ENCODE assay signal across 21 cellular contexts in the genomic region with DNA sequence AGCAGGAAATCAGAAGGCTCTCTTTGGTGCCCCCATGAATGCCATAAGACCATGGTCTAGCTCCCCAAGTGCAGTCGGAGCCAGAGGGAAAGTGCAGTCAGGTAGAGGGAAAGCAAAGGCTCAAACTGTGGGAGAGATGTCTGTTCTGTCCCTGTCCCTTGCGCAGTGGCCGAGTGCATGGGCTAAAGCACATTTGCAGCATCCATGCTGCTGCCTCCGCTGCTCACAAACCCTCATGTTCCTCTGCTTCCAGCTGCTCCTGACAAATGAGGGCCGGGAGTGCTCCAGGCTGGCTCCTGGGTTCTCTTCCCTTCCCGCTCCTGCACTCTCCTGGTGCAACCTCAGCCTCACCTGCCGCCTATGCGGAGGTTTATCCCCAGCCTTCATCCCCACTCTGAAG. TPM values are rescaled to one million over a fixed set of nuclear protein-coding genes. Genes with fewer than 3 reads are reported as not detected.
A peak's percentile ranks its signal among the peaks of the same experiment; 100 is the strongest.
DNase-seq lines count a peak whose midpoint lies in the region; ATAC-seq and TF ChIP-seq lines count a peak whose summit lies in the region.
"Had no signal": no experiment of that assay in that cellular context is flagged by ENCODE, and none has a peak within 500 bp of the region (broad histone marks: within the 10 kb centered on the region; RNA-seq: fewer than 3 reads in every experiment).

No MANE protein-coding gene starts in this region.

- H3K4me2 ChIP-seq in mesendoderm (ENCODE audit: low read length) = no peak overlapping the region

- no peak overlapping the region for H4K8ac ChIP-seq in mesendoderm (ENCODE audit: low read depth, low read length)

- no peak overlapping the region for H2BK120ac ChIP-seq in mesendoderm (ENCODE audit: low read depth, low read length)

- no peak overlapping the region for H3K23ac ChIP-seq in mesendoderm (ENCODE audit: low read length)

- no peak overlapping the region for H2AK5ac ChIP-seq in mesendoderm (ENCODE audit: low read length)

- H3K27ac Mint-ChIP-seq in Calu3 (ENCODE audit: unreplicated experiment) (peak overlapping the region; percentile 65), endothelial cell (ENCODE audit: unreplicated experiment) (peak overlapping the region; percentile 19), progenitor cell of endocrine pancreas (peak overlapping the region; percentile 95)
- H3K27ac Mint-ChIP-seq: CD4-positive, alpha-beta memory T cell had no signal

- no peaks in the 10 kb centered on the region for H3K4me1 ChIP-seq in mesendoderm (ENCODE audit: control insufficient read depth, low read depth, low read length)
- H3K4me1 ChIP-seq: BE2C, HAP-1 had no signal

- no peaks in the 10 kb centered on the region for H3K79me2 ChIP-seq in mesendoderm (ENCODE audit: control insufficient read depth, insufficient read depth, low read length)

- H2BK5ac ChIP-seq in mesendoderm (ENCODE audit: low read length) = no peak overlapping the region

- in situ Hi-C loops in ACHN (cut with HindIII; ENCODE audit: low pct_ligation_motif_present, low pct_unique_long_range_greater_than_20kb, low sequenced_read_pairs) = no loop called here

- no peak overlapping the region for H3K4me3 ChIP-seq in mesendoderm (ENCODE audit: low read length)
- H3K4me3 ChIP-seq: HAP-1 had no signal

- CTCF ChIA-PET in Calu3 (lab: Charles Lee) = interaction anchor here (0.9 to 1.5 kb wide), 2 partner anchors 14 to 124 kb away, joined by 3 read pairs; partner anchors contain the start of genes C2orf76 and DBI

- no peak overlapping the region for H4K5ac ChIP-seq in mesendoderm (ENCODE audit: low read length)

- H3K27me3 ChIP-seq in mesendoderm (ENCODE audit: insufficient read depth, low read length, poor library complexity) = no peaks in the 10 kb centered on the region
- H3K27me3 ChIP-seq: BE2C had no signal

- no peak overlapping the region for H3K27ac ChIP-seq in mesendoderm (ENCODE audit: low read depth, low read length)

- no peaks in the 10 kb centered on the region for H3K79me1 ChIP-seq in mesendoderm (ENCODE audit: low read length)

- H3K9ac ChIP-seq in mesendoderm (ENCODE audit: low read length) = no peak overlapping the region

- no peak overlapping the region for H2BK15ac ChIP-seq in mesendoderm (replicated peaks; ENCODE audit: low read depth)

- H3K4ac ChIP-seq in mesendoderm (ENCODE audit: low read depth, low read length) = no peak overlapping the region

- H3K56ac ChIP-seq in mesendoderm (ENCODE audit: low read length) = peak overlapping the region; percentile 38

- BruUV-seq in Calu3 (replicated peaks; lab: Mats Ljungman, UMichigan) = no TSS peak

- no peaks in the 10 kb centered on the region for H3K9me3 Mint-ChIP-seq in Calu3 (ENCODE audit: low read depth, unreplicated experiment)
- H3K9me3 Mint-ChIP-seq in endothelial cell (ENCODE audit: unreplicated experiment) = no peaks in the 10 kb centered on the region
- no peaks in the 10 kb centered on the region for H3K9me3 Mint-ChIP-seq in progenitor cell of endocrine pancreas (ENCODE audit: low read depth)

- intact Hi-C loops in Calu3 (cut with micrococcal nuclease; ENCODE audit: unreplicated experiment) = loop anchor here (5.0 kb wide), 1 partner anchor 157 kb away; no protein-coding TSS in a partner anchor

- peaks cover 78% of the 10 kb centered on the region for H3K4me1 Mint-ChIP-seq in Calu3 (ENCODE audit: low read depth, unreplicated experiment)
- H3K4me1 Mint-ChIP-seq in endothelial cell (ENCODE audit: unreplicated experiment) = peaks cover 28% of the 10 kb centered on the region
- H3K4me1 Mint-ChIP-seq in progenitor cell of endocrine pancreas (ENCODE audit: low read depth) = peaks cover 72% of the 10 kb centered on the region
- H3K4me1 Mint-ChIP-seq: CD4-positive, alpha-beta memory T cell had no signal

- no peak overlapping the region for H3K4me3 Mint-ChIP-seq in Calu3 (ENCODE audit: low read depth, unreplicated experiment)
- no peak overlapping the region for H3K4me3 Mint-ChIP-seq in endothelial cell (ENCODE audit: unreplicated experiment)
- H3K4me3 Mint-ChIP-seq in progenitor cell of endocrine pancreas (ENCODE audit: low read depth) = peak overlapping the region; percentile 0
- H3K4me3 Mint-ChIP-seq: CD4-positive, alpha-beta memory T cell had no signal

- H3K36me3 Mint-ChIP-seq in Calu3 (ENCODE audit: insufficient read depth, unreplicated experiment) = peaks cover 24% of the 10 kb centered on the region
- no peaks in the 10 kb centered on the region for H3K36me3 Mint-ChIP-seq in endothelial cell (ENCODE audit: low read depth, unreplicated experiment)
- no peaks in the 10 kb centered on the region for H3K36me3 Mint-ChIP-seq in progenitor cell of endocrine pancreas (ENCODE audit: insufficient read depth)
- H3K36me3 Mint-ChIP-seq: CD4-positive, alpha-beta memory T cell had no signal

- H3K18ac ChIP-seq in mesendoderm (ENCODE audit: low read length) = no peak overlapping the region

- WGBS in mesendoderm (ENCODE audit: extremely low coverage, insufficient coverage, low lambda C conversion rate) = no CpG with 5 or more reads among the region's 8 CpGs

- no peaks in the 10 kb centered on the region for H3K27me3 Mint-ChIP-seq in Calu3 (ENCODE audit: unreplicated experiment)
- peaks cover 4% of the 10 kb centered on the region for H3K27me3 Mint-ChIP-seq in endothelial cell (ENCODE audit: unreplicated experiment)
- no peaks in the 10 kb centered on the region for H3K27me3 Mint-ChIP-seq in progenitor cell of endocrine pancreas

- no peak for TF ChIP-seq CTCF in Calu3 (IDR thresholded peaks at IDR 0.05; ENCODE audit: unreplicated experiment)
- no peak for TF ChIP-seq CTCF in endothelial cell (IDR thresholded peaks at IDR 0.05; ENCODE audit: unreplicated experiment)
- no peak for TF ChIP-seq CTCF in progenitor cell of endocrine pancreas (IDR thresholded peaks at IDR 0.05; ENCODE audit: unreplicated experiment)

- no peak for ATAC-seq in GM21381 (IDR thresholded peaks at IDR 0.05; ENCODE audit: unreplicated experiment)
- ATAC-seq: Panc1 had no signal

- DNase-seq in Calu3 (no peak), endothelial cell (ENCODE audit: low spot score) (no peak), mesendoderm (no peak), progenitor cell of endocrine pancreas (ENCODE audit: low spot score, unreplicated experiment) (no peak), ACHN (no peak), dedifferentiated amniotic fluid mesenchymal stem cell (ENCODE audit: extremely low spot score) (no peak)
- DNase-seq in activated naive CD4-positive, alpha-beta T cell treated with Interleukin-2 at 50 U/mL for 16 hours = no peak
- DNase-seq: BE2C; CD4-positive, alpha-beta memory T cell; DND-41; GDM1; Kasumi-1; NCI-H1105 treated with DMSO at 0.1 percent for 48 hours; NCI-H1930; NCI-H2171; NCI-H774; SHP77 had no signal

- H3K36me3 ChIP-seq in mesendoderm (ENCODE audit: control insufficient read depth, insufficient read depth, low read length) = no peaks in the 10 kb centered on the region
- H3K36me3 ChIP-seq: BE2C, HAP-1 had no signal

RNA-seq across cellular contexts. Expression of gene SCTR, which starts 34.2 kb away (rescaled TPM):
- total RNA-seq in Calu3 (2022) = 0.56 and 0.85 TPM in 2 replicates
- not detected for total RNA-seq in endothelial cell (ENCODE audit: unreplicated experiment)
- not detected for polyA plus RNA-seq in mesendoderm (2013, experiment 1 of 2)
- not detected for polyA plus RNA-seq in mesendoderm (2013, experiment 2 of 2)
- 33.1 and 34.9 TPM in 2 replicates for total RNA-seq in progenitor cell of endocrine pancreas
- total RNA-seq: CD4-positive, alpha-beta memory T cell; NCI-H460 had no signal
- polyA plus RNA-seq: CD4-positive, alpha-beta memory T cell had no signal

RNA-seq across cellular contexts. Expression of gene CFAP221, which starts 54.1 kb away (rescaled TPM):
- 9.5 and 10.0 TPM in 2 replicates for total RNA-seq in Calu3 (2022)
- 1.1 TPM for total RNA-seq in endothelial cell (ENCODE audit: unreplicated experiment)
- polyA plus RNA-seq in mesendoderm (2013, experiment 1 of 2) = 0.67 TPM
- polyA plus RNA-seq in mesendoderm (2013, experiment 2 of 2) = 0.87 TPM
- 33.0 and 37.4 TPM in 2 replicates for total RNA-seq in progenitor cell of endocrine pancreas
- total RNA-seq: CD4-positive, alpha-beta memory T cell; NCI-H460 had no signal
- polyA plus RNA-seq: CD4-positive, alpha-beta memory T cell had no signal

RNA-seq across cellular contexts. Expression of gene TMEM37, which starts 58.5 kb away (rescaled TPM):
- total RNA-seq in Calu3 (2022) (0.61 and 0.76 TPM in 2 replicates), endothelial cell (ENCODE audit: unreplicated experiment) (11.4 TPM), progenitor cell of endocrine pancreas (17.4 and 18.9 TPM in 2 replicates)
- 7.9 TPM for polyA plus RNA-seq in mesendoderm (2013, experiment 1 of 2)
- polyA plus RNA-seq in mesendoderm (2013, experiment 2 of 2) = 7.4 TPM
- polyA plus RNA-seq: CD4-positive, alpha-beta memory T cell had no signal

Comparison
In these comparisons a context has a peak if more than half of its experiments do, and no peak if none do; other contexts are left out.
1. H3K27ac Mint-ChIP-seq: peak in every context shown above with its lines; median percentile 95 in progenitor cell of endocrine pancreas; 65 in Calu3; 19 in endothelial cell.
2. RNA of gene SCTR, which starts 34.2 kb away (total RNA-seq): 33.1 to 34.9 TPM in progenitor cell of endocrine pancreas; 0.56 to 0.85 TPM in Calu3 and not detected in endothelial cell (single experiment); every median in the first group is over 10 times any median in the second.